In the genomic region with DNA sequence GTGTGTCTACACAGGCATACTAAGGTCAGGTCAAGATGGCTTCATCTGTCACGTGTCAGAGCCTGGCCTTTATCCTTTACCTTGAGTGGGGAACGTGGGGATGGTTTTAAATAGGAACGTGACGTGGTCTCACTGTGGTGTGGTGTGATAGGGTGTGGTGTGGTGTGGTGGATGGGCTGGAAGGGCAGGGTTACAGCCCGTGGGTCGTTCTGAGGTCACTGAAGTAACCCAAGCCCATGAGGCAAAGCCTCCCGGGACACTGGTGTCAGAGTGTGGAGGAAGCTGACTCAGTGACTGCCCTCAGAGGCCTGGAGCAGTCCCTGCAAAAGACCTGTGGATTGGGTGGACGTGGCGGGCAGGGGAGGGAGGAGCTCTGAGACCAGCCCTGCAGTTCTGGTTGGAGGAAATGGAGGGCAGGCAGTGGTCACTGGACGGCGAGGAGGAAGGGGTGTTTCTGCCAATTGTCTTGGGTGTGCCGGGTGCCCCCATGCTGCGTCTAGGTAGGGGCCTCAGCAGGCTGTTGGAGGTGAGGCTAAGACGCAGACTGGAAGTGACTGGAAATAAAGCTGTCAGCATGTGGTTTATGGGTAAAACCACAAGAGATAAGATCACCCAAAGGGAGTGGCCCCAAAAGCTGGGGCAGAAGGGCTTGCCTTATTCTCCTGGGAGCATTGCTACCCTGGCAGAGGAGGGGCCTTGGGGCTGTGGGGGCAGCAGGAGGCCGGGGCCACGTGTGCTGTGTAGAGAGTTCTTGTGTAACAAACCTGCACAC, we compare ENCODE assay signal across 8 cellular contexts.
A peak's percentile ranks its signal among the peaks of the same experiment; 100 is the strongest.
DNase-seq lines count a peak whose midpoint lies in the region; ATAC-seq lines count a peak whose summit lies in the region.

No MANE protein-coding gene starts in this region.

- H3K23ac ChIP-seq in mesenchymal stem cell (ENCODE audit: low read length in 2 of 2): no peak overlapping the region

- H3K27me3 ChIP-seq in mesenchymal stem cell (ENCODE audit: control insufficient read depth in 1 of 2, insufficient read depth in 1 of 2, low read length in 2 of 2): peaks cover 3 to 23% of the 10 kb centered on the region in 2 experiments

- no peaks in the 10 kb centered on the region for H3K9me3 Mint-ChIP-seq in activated naive CD8-positive, alpha-beta T cell treated with anti-CD3 and anti-CD28 coated beads for 36 hours

- peak overlapping the region; percentile 81 for H3K27ac Mint-ChIP-seq in activated naive CD8-positive, alpha-beta T cell treated with anti-CD3 and anti-CD28 coated beads for 36 hours

- H4K91ac ChIP-seq in mesenchymal stem cell (ENCODE audit: low read length): peak overlapping the region; percentile 90

- H3K4ac ChIP-seq in mesenchymal stem cell (ENCODE audit: low read depth in 1 of 2, low read length in 2 of 2): peak overlapping the region; percentile 19 to 55

- H3K4me3 ChIP-seq in mesenchymal stem cell (ENCODE audit: insufficient read depth in 1 of 2, low read depth in 1 of 2, low read length in 2 of 2): no peak overlapping the region

- peak overlapping the region; percentile 12 for H2BK120ac ChIP-seq in mesenchymal stem cell (ENCODE audit: low read depth, low read length)

- peaks cover 33% of the 10 kb centered on the region for H3K4me1 ChIP-seq in mesenchymal stem cell (ENCODE audit: control insufficient read depth, insufficient read depth, low read depth, low read length)

- peaks cover 70% of the 10 kb centered on the region for H3K27me3 Mint-ChIP-seq in activated naive CD8-positive, alpha-beta T cell treated with anti-CD3 and anti-CD28 coated beads for 36 hours

- H3K36me3 ChIP-seq in mesenchymal stem cell (ENCODE audit: control insufficient read depth in 1 of 2, insufficient read depth in 2 of 2, low read depth in 1 of 2, low read length in 2 of 2): peaks cover 0 to 3% of the 10 kb centered on the region in 2 experiments

- H3K18ac ChIP-seq in mesenchymal stem cell (ENCODE audit: low read depth in 1 of 2, low read length in 2 of 2): peak overlapping the region; percentile 60 to 89

- no peak overlapping the region for H3K27ac ChIP-seq in mesenchymal stem cell (ENCODE audit: low read length, poor library complexity, severe bottlenecking)

- peaks cover 1% of the 10 kb centered on the region for H3K36me3 Mint-ChIP-seq in activated naive CD8-positive, alpha-beta T cell treated with anti-CD3 and anti-CD28 coated beads for 36 hours

- H3K14ac ChIP-seq in mesenchymal stem cell (ENCODE audit: low read length in 2 of 2): peak overlapping the region in 1 of 2 experiments; percentile 59

- ATAC-seq in GM19043 (IDR thresholded peaks at IDR 0.05; ENCODE audit: low read depth, unreplicated experiment) (peak; percentile 44), HG03196 (IDR thresholded peaks at IDR 0.05; ENCODE audit: unreplicated experiment) (peak; percentile 49)

- no peak overlapping the region for H2AK5ac ChIP-seq in mesenchymal stem cell (ENCODE audit: low read length, severe bottlenecking)

- H2BK5ac ChIP-seq in mesenchymal stem cell (ENCODE audit: low read depth, low read length, poor library complexity, severe bottlenecking): no peak overlapping the region

- peak overlapping the region; percentile 29 to 80 for H2BK12ac ChIP-seq in mesenchymal stem cell (ENCODE audit: low read length in 2 of 2)

- no peak overlapping the region for H2BK15ac ChIP-seq in mesenchymal stem cell (ENCODE audit: low read depth, poor library complexity, severe bottlenecking)

- no peak overlapping the region for H2AFZ ChIP-seq in mesenchymal stem cell (ENCODE audit: low read depth, low read length)

- peaks cover 44% of the 10 kb centered on the region for H3K79me1 ChIP-seq in mesenchymal stem cell (replicated peaks; ENCODE audit: low read length, poor library complexity, severe bottlenecking)

- H4K8ac ChIP-seq in mesenchymal stem cell (ENCODE audit: low read length): peak overlapping the region; percentile 56

- peaks cover 3% of the 10 kb centered on the region for H3K9me3 ChIP-seq in mesenchymal stem cell (ENCODE audit: control insufficient read depth, low read length)

- H3K4me2 ChIP-seq in mesenchymal stem cell (ENCODE audit: low read length, poor library complexity, severe bottlenecking): no peak overlapping the region

- H3K4me3 Mint-ChIP-seq in activated naive CD8-positive, alpha-beta T cell treated with anti-CD3 and anti-CD28 coated beads for 36 hours: peak overlapping the region; percentile 65

- WGBS in mesenchymal stem cell: 11% methylated on average over 14 of the region's 16 CpGs

- DNase-seq in SW480 (ENCODE audit: low spot score) (peak; percentile 89), mesenchymal stem cell (peak; percentile 92), cerebellar cortex (ENCODE audit: low spot score) (no peak), putamen (ENCODE audit: low spot score) (no peak)
- peak; percentile 70 for DNase-seq in activated naive CD8-positive, alpha-beta T cell treated with anti-CD3 and anti-CD28 coated beads for 36 hours
- peak; percentile 41 for DNase-seq in stimulated activated naive CD4-positive, alpha-beta T cell treated with Interleukin-2 at 50 U/mL for 16 hours (lab: John Stamatoyannopoulos, UW)

- H3K4me1 Mint-ChIP-seq in activated naive CD8-positive, alpha-beta T cell treated with anti-CD3 and anti-CD28 coated beads for 36 hours: peaks cover 71% of the 10 kb centered on the region

- no peak overlapping the region for H3K9ac ChIP-seq in mesenchymal stem cell (ENCODE audit: low read length)

Comparison
In these comparisons a context has a peak if more than half of its experiments do, and no peak if none do; other contexts are left out.
1. DNase-seq: peak in SW480 (single experiment), activated naive CD8-positive, alpha-beta T cell treated with anti-CD3 and anti-CD28 coated beads for 36 hours (single experiment), mesenchymal stem cell (single experiment) and stimulated activated naive CD4-positive, alpha-beta T cell treated with Interleukin-2 at 50 U/mL for 16 hours (single experiment); none in cerebellar cortex (single experiment) and putamen (single experiment).